Comparison of ENCODE assay signal across 8 cellular contexts in the genomic region with DNA sequence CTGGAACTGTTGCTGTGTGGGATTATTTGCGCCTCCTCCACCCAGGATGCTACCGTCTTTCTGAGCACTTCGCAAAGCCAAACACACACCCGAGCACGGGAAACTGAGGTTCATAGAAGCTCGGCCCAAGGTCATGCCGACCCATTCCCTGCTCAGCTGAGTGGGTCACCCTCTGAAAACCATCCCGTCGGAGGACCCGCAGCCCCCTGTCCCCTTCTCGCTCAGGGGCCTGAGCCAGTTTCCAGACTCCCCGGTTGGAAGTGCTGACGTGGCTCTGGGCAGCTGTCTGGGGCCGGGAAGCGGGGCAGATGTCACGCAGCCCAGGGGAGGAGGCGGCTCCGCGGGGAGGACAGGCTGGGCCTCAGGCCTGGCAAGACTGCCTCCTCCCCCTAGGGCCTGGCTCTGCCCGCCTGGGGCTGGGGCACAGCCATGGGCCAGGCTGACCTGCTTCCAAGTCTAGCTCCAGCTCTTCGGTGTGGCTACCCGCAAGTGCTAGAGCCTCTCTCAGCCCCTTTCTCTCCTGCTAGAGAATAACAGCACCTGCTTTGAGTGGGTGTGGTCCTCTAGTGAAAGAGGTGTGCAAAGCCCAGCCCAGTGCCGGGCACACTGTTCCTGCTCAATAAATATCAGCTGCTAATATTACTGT. TPM values are rescaled to one million over a fixed set of nuclear protein-coding genes. Genes with fewer than 3 reads are reported as not detected.
DNase-seq lines count a peak whose midpoint lies in the region; ATAC-seq, FAIRE-seq and TF ChIP-seq lines count a peak whose summit lies in the region.

No MANE protein-coding gene starts in this region.

- no peak for TF ChIP-seq RAD21 in HepG2 (CRISPR knock-in tag; IDR thresholded peaks at IDR 0.05)

- TF ChIP-seq CTCF in DND-41 (IDR thresholded peaks at IDR 0.05; ENCODE audit: borderline replicate concordance, extremely low read depth, low read length, poor library complexity, severe bottlenecking) (no peak), HepG2 (CRISPR knock-in tag; IDR thresholded peaks at IDR 0.05) (no peak)

- no peak overlapping the region for H3K4me2 ChIP-seq in DND-41 (ENCODE audit: insufficient read depth, low read length)
- H3K4me2 ChIP-seq in HepG2 (ENCODE audit: low read depth, low read length), result peak overlapping the region; percentile 96

- intact Hi-C loops in dendritic cell treated with granulocyte-macrophage colony-stimulating factor and Interleukin-4, amounts not matched to agents 40 ng/mL and 50 ng/mL, for 4 days (cut with micrococcal nuclease), result loop anchor here (1.0 kb wide), 1 partner anchor 9 kb away; no protein-coding TSS in a partner anchor
- intact Hi-C loops in HepG2 (cut with micrococcal nuclease; ENCODE audit: unreplicated experiment), result loop anchor here (10.0 kb wide), 1 partner anchor 207 kb away; no protein-coding TSS in a partner anchor

- H4K20me1 ChIP-seq in DND-41 (ENCODE audit: insufficient read depth, low read length), result peaks cover 9% of the 10 kb centered on the region
- no peaks in the 10 kb centered on the region for H4K20me1 ChIP-seq in HepG2 (ENCODE audit: insufficient read depth, low read length)

- DNase-seq in DND-41 (peak; percentile 3), H7 (peak; percentile 87), NT2/D1 (ENCODE audit: low read depth, low spot score) (no peak), HepG2 (ENCODE audit: low spot score) (no peak), KG1 (lab: John Stamatoyannopoulos, UW) (no peak)
- DNase-seq in stimulated activated naive CD8-positive, alpha-beta T cell treated with anti-CD3 and anti-CD28 coated beads, Interleukin-15, Interleukin-2, amounts not matched to agents 100 U/mL and 50 U/mL, for 24 hours, result peak; percentile 22
- no peak for DNase-seq in effector CD8-positive, alpha-beta T cell (lab: John Stamatoyannopoulos, UW)

- in situ Hi-C loops in HepG2 (cut with HindIII; ENCODE audit: extremely low pct_ligation_motif_present, low pct_unique_long_range_greater_than_20kb), result loop anchor here (5.0 to 25.0 kb wide), 2 partner anchors 69 to 324 kb away; no protein-coding TSS in a partner anchor

- H3K36me3 Mint-ChIP-seq in dendritic cell treated with granulocyte-macrophage colony-stimulating factor and Interleukin-4, amounts not matched to agents 40 ng/mL and 50 ng/mL, for 4 days (ENCODE audit: low read depth), result no peaks in the 10 kb centered on the region

- H3K9me3 ChIP-seq in DND-41 (ENCODE audit: insufficient read depth, low read length, severe bottlenecking) (no peaks in the 10 kb centered on the region), NT2/D1 (ENCODE audit: insufficient read depth, low read length) (no peaks in the 10 kb centered on the region), HepG2 (ENCODE audit: low read length) (no peaks in the 10 kb centered on the region)

- peaks cover 33% of the 10 kb centered on the region for H3K27me3 Mint-ChIP-seq in dendritic cell treated with granulocyte-macrophage colony-stimulating factor and Interleukin-4, amounts not matched to agents 40 ng/mL and 50 ng/mL, for 4 days

- H3K36me3 ChIP-seq in DND-41 (ENCODE audit: insufficient read depth, low read length), result no peaks in the 10 kb centered on the region
- no peaks in the 10 kb centered on the region for H3K36me3 ChIP-seq in H7 (replicated peaks; ENCODE audit: control insufficient read depth, insufficient read depth, low read length)
- no peaks in the 10 kb centered on the region for H3K36me3 ChIP-seq in NT2/D1 (ENCODE audit: insufficient read depth, insufficient read length, low read length)
- H3K36me3 ChIP-seq in HepG2 (replicated peaks in 1 of 2; ENCODE audit: control insufficient read depth in 1 of 2, insufficient read depth in 2 of 2, low read length in 2 of 2), result no peaks in the 10 kb centered on the region

- FAIRE-seq in HepG2 (lab: Jason Lieb, UNC), result no peak

- H3K9ac ChIP-seq in DND-41 (ENCODE audit: low read depth, low read length) (no peak overlapping the region), NT2/D1 (ENCODE audit: insufficient read length, low read depth) (peak overlapping the region; percentile 72), HepG2 (ENCODE audit: insufficient read depth, low read depth, low read length) (peak overlapping the region; percentile 72)

- H3K79me2 ChIP-seq in DND-41 (ENCODE audit: insufficient read depth, low read length) (peaks cover 3% of the 10 kb centered on the region), HepG2 (ENCODE audit: insufficient read depth, low read length) (no peaks in the 10 kb centered on the region)

- H3K27me3 ChIP-seq in DND-41 (ENCODE audit: insufficient read depth, low read length, poor library complexity) (no peaks in the 10 kb centered on the region), H7 (ENCODE audit: control insufficient read depth, insufficient read depth, low read length) (no peaks in the 10 kb centered on the region), NT2/D1 (ENCODE audit: insufficient read depth, insufficient read length) (no peaks in the 10 kb centered on the region), HepG2 (ENCODE audit: control insufficient read depth in 1 of 2, insufficient read depth in 2 of 2, low read length in 2 of 2) (no peaks in the 10 kb centered on the region)

- BruUV-seq in HepG2 (replicated peaks; lab: Mats Ljungman, UMichigan), result TSS peak; percentile 51

- peak overlapping the region; percentile 78 for H3K4me3 Mint-ChIP-seq in dendritic cell treated with granulocyte-macrophage colony-stimulating factor and Interleukin-4, amounts not matched to agents 40 ng/mL and 50 ng/mL, for 4 days

- peak overlapping the region; percentile 77 for H3K27ac Mint-ChIP-seq in dendritic cell treated with granulocyte-macrophage colony-stimulating factor and Interleukin-4, amounts not matched to agents 40 ng/mL and 50 ng/mL, for 4 days

- POLR2A ChIA-PET in HepG2 (lab: Yijun Ruan, JAX), result interaction anchor here (0.5 to 4.6 kb wide), 11 partner anchors 9 to 1088 kb away, joined by 3 to 95 read pairs (median 4); a partner anchor contains a TSS

- H3K27ac ChIP-seq in DND-41 (ENCODE audit: low read length) (no peak overlapping the region; the same call in 1 of the 2 replicates), HepG2 (ENCODE audit: extremely low read length, insufficient read depth, low read length) (peak overlapping the region; percentile 72)

- peaks cover 91% of the 10 kb centered on the region for H3K4me1 Mint-ChIP-seq in dendritic cell treated with granulocyte-macrophage colony-stimulating factor and Interleukin-4, amounts not matched to agents 40 ng/mL and 50 ng/mL, for 4 days (ENCODE audit: low read depth)

- 2% methylated on average over 9 of the region's 23 CpGs for WGBS in HepG2 (ENCODE audit: low lambda C conversion rate)

- peaks cover 47% of the 10 kb centered on the region for H3K4me1 ChIP-seq in DND-41 (ENCODE audit: insufficient read depth, low read length)
- peaks cover 27% of the 10 kb centered on the region for H3K4me1 ChIP-seq in NT2/D1 (ENCODE audit: insufficient read depth, insufficient read length)
- H3K4me1 ChIP-seq in HepG2 (ENCODE audit: insufficient read depth, low read length), result peaks cover 91% of the 10 kb centered on the region

- ATAC-seq in DND-41 (ENCODE audit: insufficient read depth, low read depth) (no peak), HepG2 (peak; percentile 30)
- ATAC-seq in stimulated activated naive CD8-positive, alpha-beta T cell treated with anti-CD3 and anti-CD28 coated beads, Interleukin-15, Interleukin-2, amounts not matched to agents 100 U/mL and 50 U/mL, for 24 hours, result no peak

- TF ChIP-seq POLR2A in HepG2 (IDR thresholded peaks at IDR 0.05; ENCODE audit: insufficient read depth in 1 of 2, low read depth in 2 of 2, low read length in 2 of 2), result no peak; a peak in 2 of 4 replicates

- H2AFZ ChIP-seq in DND-41 (ENCODE audit: low read depth, low read length), result no peak overlapping the region
- H2AFZ ChIP-seq in HepG2 (ENCODE audit: low read length), result no peak overlapping the region

- CTCF ChIA-PET in HepG2 (lab: Yijun Ruan, JAX; ENCODE audit: low intra/inter-chr PET ratio, low total read pairs), result interaction anchor here (2.9 kb wide), 1 partner anchor 128 kb away, joined by 19 read pairs; no protein-coding TSS in a partner anchor

- H3K4me3 ChIP-seq in DND-41 (ENCODE audit: low read depth in 1 of 2, low read length in 2 of 2) (no peak overlapping the region), H7 (ENCODE audit: insufficient read depth, low read depth, low read length) (peak overlapping the region; percentile 53), NT2/D1 (ENCODE audit: insufficient read length, low read depth) (peak overlapping the region; percentile 13), HepG2 (replicated peaks in 1 of 3; ENCODE audit: insufficient read depth in 1 of 3, low read depth in 2 of 3, low read length in 3 of 3) (peak overlapping the region; percentile 61 to 78 (median 76); a peak in 5 of 6 replicates)

- H3K9me3 Mint-ChIP-seq in dendritic cell treated with granulocyte-macrophage colony-stimulating factor and Interleukin-4, amounts not matched to agents 40 ng/mL and 50 ng/mL, for 4 days, result no peaks in the 10 kb centered on the region

- no peak for TF ChIP-seq EP300 in HepG2 (IDR thresholded peaks at IDR 0.05; ENCODE audit: low read depth in 2 of 2, low read length in 2 of 2)
- no peak; the same call in 1 of the 2 replicates for TF ChIP-seq EP300 in HepG2 (CRISPR knock-in tag; IDR thresholded peaks at IDR 0.05; ENCODE audit: borderline replicate concordance)

RNA-seq across cellular contexts. Expression of a gene that starts 9.9 kb away (rescaled TPM):
- total RNA-seq in H7 (2014; rRNA removed; shearing (Covaris generic)), result 150 and 154 TPM in 2 replicates
- 30.7 and 33.0 TPM in 2 replicates for total RNA-seq in HepG2 (2016; rRNA removed; fragmentation: Illumina TruSeq; extraction: Trizol)
- total RNA-seq in HepG2 (2016; cell fraction: cytosol; rRNA removed; fragmentation: Illumina TruSeq; extraction: Trizol; ENCODE audit: low read depth), result 7.4 and 8.6 TPM in 2 replicates
- total RNA-seq in HepG2 (2016; cell fraction: insoluble cytoplasmic fraction; rRNA removed; fragmentation: Illumina TruSeq; extraction: Trizol), result 30.5 and 33.5 TPM in 2 replicates
- total RNA-seq in HepG2 (2016; cell fraction: membrane; rRNA removed; fragmentation: Illumina TruSeq; extraction: Trizol), result 32.7 and 37.9 TPM in 2 replicates
- 17.6 and 21.1 TPM in 2 replicates for total RNA-seq in HepG2 (2016; cell fraction: nucleus; rRNA removed; fragmentation: Illumina TruSeq; extraction: Trizol)
- polyA plus RNA-seq in HepG2 (2011; rRNA removed), result 27.9 and 32.3 TPM in 2 replicates
- polyA plus RNA-seq in HepG2 (2011; cell fraction: cytosol; rRNA removed), result 20.7 and 35.7 TPM in 2 replicates
- 20.0 and 30.1 TPM in 2 replicates for polyA plus RNA-seq in HepG2 (2011; cell fraction: nucleus; rRNA removed)
- 21.9 and 26.2 TPM in 2 replicates for polyA plus RNA-seq in HepG2 (2012)
- 7.7 and 8.6 TPM in 2 replicates for polyA plus RNA-seq in HepG2 (2016; cell fraction: cytosol; fragmentation: Illumina TruSeq; extraction: Trizol; ENCODE audit: low read depth)
- 46.9 and 51.9 TPM in 2 replicates for polyA plus RNA-seq in HepG2 (2016; cell fraction: insoluble cytoplasmic fraction; fragmentation: Illumina TruSeq; extraction: Trizol; ENCODE audit: low read depth)
- polyA plus RNA-seq in HepG2 (2016; cell fraction: membrane; fragmentation: Illumina TruSeq; extraction: Trizol; ENCODE audit: low read depth), result 30.1 and 31.3 TPM in 2 replicates
- 39.0 and 44.0 TPM in 2 replicates for polyA plus RNA-seq in HepG2 (2016; cell fraction: nucleus; fragmentation: Illumina TruSeq; extraction: Trizol; ENCODE audit: insufficient read depth, low read depth)
- polyA minus RNA-seq in HepG2 (2011; rRNA and poly(A)+ RNA removed; ENCODE audit: low replicate concordance), result 13.2 and 63.5 TPM in 2 replicates
- 26.9 and 37.6 TPM in 2 replicates for polyA minus RNA-seq in HepG2 (2011; cell fraction: cytosol; rRNA and poly(A)+ RNA removed)
- polyA minus RNA-seq in HepG2 (2011; cell fraction: nucleus; rRNA and poly(A)+ RNA removed), result 18.7 and 20.6 TPM in 2 replicates

Comparison
In these comparisons a context has a peak if more than half of its experiments do, and no peak if none do; other contexts are left out.
1. DNase-seq: peak in DND-41 (single experiment), H7 (single experiment) and stimulated activated naive CD8-positive, alpha-beta T cell treated with anti-CD3 and anti-CD28 coated beads, Interleukin-15, Interleukin-2, amounts not matched to agents 100 U/mL and 50 U/mL, for 24 hours (single experiment); none in NT2/D1 (single experiment), HepG2 (single experiment), effector CD8-positive, alpha-beta T cell (single experiment) and KG1 (single experiment).
2. H3K4me3 ChIP-seq: peak in H7 (single experiment), NT2/D1 (single experiment) and HepG2 (3 of 3); none in DND-41 (0 of 2).